In genomic region chr11:64060263-64060860, GRCh38 we compare ENCODE assay signal across 9 cellular contexts. TPM values are rescaled to one million over a fixed set of nuclear protein-coding genes. Genes with fewer than 3 reads are reported as not detected.
DNase-seq lines count a peak whose midpoint lies in the region; ATAC-seq, FAIRE-seq and TF ChIP-seq lines count a peak whose summit lies in the region.
"Had no signal": no experiment of that assay in that cellular context is flagged by ENCODE, and none has a peak within 500 bp of the region (broad histone marks: within the 10 kb centered on the region; RNA-seq: fewer than 3 reads in every experiment).

No MANE protein-coding gene starts in this region.

- no peaks in the 10 kb centered on the region for H3K9me3 Mint-ChIP-seq in T-cell

- peak overlapping the region; percentile 6 for H3K4me3 ChIP-seq in GM06990 (replicated peaks; ENCODE audit: low read depth, low read length)
- H3K4me3 ChIP-seq in fibroblast of pulmonary artery (replicated peaks; ENCODE audit: low read depth, low read length), result peak overlapping the region; percentile 47

- no peaks in the 10 kb centered on the region for H3K36me3 ChIP-seq in GM06990 (ENCODE audit: control insufficient read depth, insufficient read depth, low read length)

- TF ChIP-seq CTCF in GM06990 (IDR thresholded peaks at IDR 0.05; ENCODE audit: insufficient read depth, low read length, poor library complexity, severe bottlenecking), result no peak
- no peak for TF ChIP-seq CTCF in fibroblast of pulmonary artery (IDR thresholded peaks at IDR 0.05; ENCODE audit: low read length, missing control alignments)

- FAIRE-seq in H54 (lab: Jason Lieb, UNC), result no peak

- peaks cover 13 to 21% of the 10 kb centered on the region in 2 donors for H3K27me3 Mint-ChIP-seq in T-cell

- peaks cover 6 to 11% (median 11%) of the 10 kb centered on the region in 3 donors for H3K4me1 Mint-ChIP-seq in T-cell

- H3K27ac Mint-ChIP-seq in T-cell, result no peak overlapping the region

- TF ChIP-seq POLR2A in H54 (IDR thresholded peaks at IDR 0.05; ENCODE audit: low read depth, low read length), result no peak

- ATAC-seq in T-cell (replicated peaks in 1 of 4) (peak in 2 of 4 experiments; percentile 9 to 27), HG03469 (IDR thresholded peaks at IDR 0.05; ENCODE audit: unreplicated experiment) (no peak)

- POLR2A ChIA-PET in T-cell (lab: Charles Lee), result no interaction called here

- H3K27me3 ChIP-seq in GM06990 (replicated peaks; ENCODE audit: control insufficient read depth, insufficient read depth, low read length), result peaks cover 2% of the 10 kb centered on the region; the same call in 1 of the 2 replicates

- no peaks in the 10 kb centered on the region for H3K36me3 Mint-ChIP-seq in T-cell

- DNase-seq in GM06990 (ENCODE audit: extremely low read depth, insufficient read length) (no peak), T-cell (no peak), fibroblast of pulmonary artery (ENCODE audit: low read depth) (no peak), retina (peak; percentile 61), H54 (ENCODE audit: insufficient read length, low spot score) (no peak), SIG-M5 (lab: John Stamatoyannopoulos, UW) (no peak), NCI-H524 treated with DMSO at 0.1 percent for 48 hours (lab: John Stamatoyannopoulos, UW) (no peak)

- H3K4me3 Mint-ChIP-seq in T-cell, result peak overlapping the region; percentile 21 to 79 (median 47)

- CTCF ChIA-PET in T-cell (lab: Charles Lee), result no interaction called here

RNA-seq across cellular contexts. Expression of gene FLRT1, which starts 24.6 kb away (rescaled TPM):
- total RNA-seq in T-cell, result not detected
- total RNA-seq: SK-MEL-5 had no signal
